8 cellular contexts compared by ENCODE assay signal in genomic region chr11:11843233-11843632, GRCh38. TPM values are rescaled to one million over a fixed set of nuclear protein-coding genes. Genes with fewer than 3 reads are reported as not detected.
DNase-seq lines count a peak whose midpoint lies in the region; ATAC-seq and TF ChIP-seq lines count a peak whose summit lies in the region.

No MANE protein-coding gene starts in this region.

- peak; percentile 48 for DNase-seq in NCI-H526 treated with DMSO at 0.1 percent for 48 hours (lab: John Stamatoyannopoulos, UW)
- DNase-seq in endodermal cell, result no peak
- no peak for DNase-seq in glutamatergic neuron
- no peak for DNase-seq in NCI-H1694 (lab: John Stamatoyannopoulos, UW)

- H3K36me3 Mint-ChIP-seq in endodermal cell (ENCODE audit: low read depth), result no peaks in the 10 kb centered on the region
- H3K36me3 Mint-ChIP-seq in glutamatergic neuron (ENCODE audit: unreplicated experiment), result no peaks in the 10 kb centered on the region

- H3K4me3 Mint-ChIP-seq in endodermal cell (no peak overlapping the region), glutamatergic neuron (ENCODE audit: unreplicated experiment) (no peak overlapping the region)

- 25 to 27% methylated on average over 2 to 3 of the region's 3 CpGs for WGBS in endodermal cell (ENCODE audit: insufficient coverage in 1 of 2, insufficient read length in 1 of 2), 2 experiments

- H3K9me3 Mint-ChIP-seq in endodermal cell (no peaks in the 10 kb centered on the region), glutamatergic neuron (ENCODE audit: unreplicated experiment) (no peaks in the 10 kb centered on the region)

- H3K27me3 ChIP-seq in endodermal cell (ENCODE audit: control insufficient read depth, insufficient read depth, low read length, poor library complexity, severe bottlenecking), result no peaks in the 10 kb centered on the region
- no peaks in the 10 kb centered on the region for H3K27me3 ChIP-seq in neutrophil

- H3K36me3 ChIP-seq in endodermal cell (ENCODE audit: control insufficient read depth, insufficient read depth, low read length) (no peaks in the 10 kb centered on the region), neutrophil (no peaks in the 10 kb centered on the region)

- H3K27ac ChIP-seq in endodermal cell (ENCODE audit: low read depth, low read length) (peak overlapping the region; percentile 7), neutrophil (peak overlapping the region; percentile 93)

- H3K4me1 ChIP-seq in endodermal cell (ENCODE audit: control insufficient read depth, insufficient read depth, low read length) (peaks cover 3% of the 10 kb centered on the region), neutrophil (ENCODE audit: control insufficient read depth in 1 of 2, insufficient read depth in 1 of 2, low read depth in 1 of 2, low read length in 1 of 2) (peaks cover 27 to 29% of the 10 kb centered on the region in 2 experiments)

- H3K9ac ChIP-seq in endodermal cell (ENCODE audit: extremely low read depth, low read length, poor library complexity, severe bottlenecking), result peak overlapping the region; percentile 88

- no peak overlapping the region for H3K27ac Mint-ChIP-seq in endodermal cell
- no peak overlapping the region for H3K27ac Mint-ChIP-seq in glutamatergic neuron (ENCODE audit: unreplicated experiment)

- H3K9me3 ChIP-seq in endodermal cell (ENCODE audit: control insufficient read depth, low read length) (no peaks in the 10 kb centered on the region), neutrophil (no peaks in the 10 kb centered on the region)

- peak overlapping the region; percentile 93 for H3K4me3 ChIP-seq in GM12875 (ENCODE audit: low read depth, low read length)
- peak overlapping the region; percentile 90 for H3K4me3 ChIP-seq in endodermal cell (ENCODE audit: low read length)
- peak overlapping the region; percentile 84 to 91 for H3K4me3 ChIP-seq in neutrophil (ENCODE audit: low read depth in 1 of 2, low read length in 1 of 2)

- no peak for ATAC-seq in HG03108 (IDR thresholded peaks at IDR 0.05; ENCODE audit: unreplicated experiment)
- no peak for ATAC-seq in GM21367 (IDR thresholded peaks at IDR 0.05; ENCODE audit: unreplicated experiment)

- H3K4me1 Mint-ChIP-seq in endodermal cell, result peaks cover 15% of the 10 kb centered on the region
- H3K4me1 Mint-ChIP-seq in glutamatergic neuron (ENCODE audit: low read depth, unreplicated experiment), result peaks cover 26% of the 10 kb centered on the region

- no peak for TF ChIP-seq CTCF in GM12875 (IDR thresholded peaks at IDR 0.05; ENCODE audit: borderline replicate concordance, insufficient read depth, low read depth, low read length)
- TF ChIP-seq CTCF in endodermal cell (conservative IDR thresholded peaks at IDR 0.05), result no peak
- no peak for TF ChIP-seq CTCF in neutrophil (IDR thresholded peaks at IDR 0.05)
- TF ChIP-seq CTCF in glutamatergic neuron (IDR thresholded peaks at IDR 0.05; ENCODE audit: partially characterized antibody, unreplicated experiment), result no peak

- H3K27me3 Mint-ChIP-seq in endodermal cell (ENCODE audit: insufficient read depth) (no peaks in the 10 kb centered on the region), glutamatergic neuron (ENCODE audit: unreplicated experiment) (peaks cover 2% of the 10 kb centered on the region)

RNA-seq across cellular contexts. Expression of gene USP47, which starts 1.5 kb away (rescaled TPM):
- total RNA-seq in endodermal cell (10 to 100 TPM; 26.3 to 26.9 TPM), glutamatergic neuron (ENCODE audit: unreplicated experiment) (63.4 TPM)
- polyA plus RNA-seq in endodermal cell (2013, experiment 1 of 2), result 43.5 TPM
- polyA plus RNA-seq in endodermal cell (2013, experiment 2 of 2), result 47.6 TPM
